ENCODE assay signal across 8 cellular contexts in genomic region chr1:27367160-27367650, GRCh38. TPM values are rescaled to one million over a fixed set of nuclear protein-coding genes. Genes with fewer than 3 reads are reported as not detected.
A peak's percentile ranks its signal among the peaks of the same experiment; 100 is the strongest.
DNase-seq lines count a peak whose midpoint lies in the region; ATAC-seq and TF ChIP-seq lines count a peak whose summit lies in the region.

No MANE protein-coding gene starts in this region.

- H3K9ac ChIP-seq in parathyroid adenoma: no peak overlapping the region

- CTCF ChIA-PET in CD8-positive, alpha-beta memory T cell (lab: Charles Lee): interaction anchor here (0.9 to 8.4 kb wide), 15 partner anchors 10 to 239 kb away, joined by 3 to 77 read pairs (median 5); partner anchors contain the start of genes CD164L2 and SYTL1
- CTCF ChIA-PET in T-cell (lab: Charles Lee): interaction anchor here (1.1 to 1.4 kb wide), 2 partner anchors 9 to 68 kb away, joined by 4 read pairs; no protein-coding TSS in a partner anchor

- no peaks in the 10 kb centered on the region for H3K9me3 ChIP-seq in CD8-positive, alpha-beta memory T cell (ENCODE audit: low read length)
- no peaks in the 10 kb centered on the region for H3K9me3 ChIP-seq in esophagus squamous epithelium
- no peaks in the 10 kb centered on the region for H3K9me3 ChIP-seq in parathyroid adenoma (ENCODE audit: control insufficient read depth, low read length)

- intact Hi-C loops in esophagus squamous epithelium (cut with DNase I): no loop called here

- H3K4me1 Mint-ChIP-seq in CD8-positive, alpha-beta memory T cell: peaks cover 16 to 22% (median 19%) of the 10 kb centered on the region in 3 donors
- peaks cover 38 to 48% (median 42%) of the 10 kb centered on the region in 3 donors for H3K4me1 Mint-ChIP-seq in T-cell

- no peak for TF ChIP-seq POLR2A in esophagus squamous epithelium (IDR thresholded peaks at IDR 0.05)

- no peaks in the 10 kb centered on the region for H3K36me3 ChIP-seq in CD8-positive, alpha-beta memory T cell (ENCODE audit: insufficient read depth, low read length)
- H3K36me3 ChIP-seq in esophagus squamous epithelium (peaks cover 21 to 28% (median 27%) of the 10 kb centered on the region in 3 donors), parathyroid adenoma (ENCODE audit: control insufficient read depth, insufficient read depth, low read length) (no peaks in the 10 kb centered on the region)

- ATAC-seq in T-cell (replicated peaks in 1 of 4) (no peak), GM18861 (IDR thresholded peaks at IDR 0.05; ENCODE audit: unreplicated experiment) (no peak)

- no peaks in the 10 kb centered on the region for H3K36me3 Mint-ChIP-seq in CD8-positive, alpha-beta memory T cell
- no peaks in the 10 kb centered on the region for H3K36me3 Mint-ChIP-seq in T-cell

- no peaks in the 10 kb centered on the region for H3K27me3 Mint-ChIP-seq in CD8-positive, alpha-beta memory T cell
- no peaks in the 10 kb centered on the region for H3K27me3 Mint-ChIP-seq in T-cell

- H3K4me1 ChIP-seq in CD8-positive, alpha-beta memory T cell (ENCODE audit: insufficient read depth, low read length): peaks cover 19% of the 10 kb centered on the region
- H3K4me1 ChIP-seq in esophagus squamous epithelium (peaks cover 44 to 61% (median 53%) of the 10 kb centered on the region in 3 donors), parathyroid adenoma (peaks cover 3% of the 10 kb centered on the region)

- H3K27ac Mint-ChIP-seq in CD8-positive, alpha-beta memory T cell: peak overlapping the region in 4 of 8 donors; percentile 41 to 56 (median 51)
- peak overlapping the region in 1 of 2 donors; percentile 55 for H3K27ac Mint-ChIP-seq in T-cell

- H3K4me2 ChIP-seq in parathyroid adenoma (ENCODE audit: low read length): peak overlapping the region; percentile 95

- WGBS in esophagus squamous epithelium, 2 donors: 29 to 35% methylated on average over 2 to 4 of the region's 8 CpGs

- POLR2A ChIA-PET in CD8-positive, alpha-beta memory T cell (lab: Charles Lee): interaction anchor here (1.7 kb wide), 1 partner anchor 18 kb away, joined by 4 read pairs; no protein-coding TSS in a partner anchor
- POLR2A ChIA-PET in T-cell (lab: Charles Lee): no interaction called here

- H3K79me2 ChIP-seq in parathyroid adenoma: no peaks in the 10 kb centered on the region

- H3K4me3 ChIP-seq in CD8-positive, alpha-beta memory T cell (ENCODE audit: low read length): no peak overlapping the region
- H3K4me3 ChIP-seq in esophagus squamous epithelium (peak overlapping the region; percentile 52 to 97 (median 78)), parathyroid adenoma (ENCODE audit: low read depth, low read length) (peak overlapping the region; percentile 78)

- no peaks in the 10 kb centered on the region for H3K9me3 Mint-ChIP-seq in CD8-positive, alpha-beta memory T cell
- no peaks in the 10 kb centered on the region for H3K9me3 Mint-ChIP-seq in T-cell

- peak overlapping the region; percentile 83 for H2AFZ ChIP-seq in parathyroid adenoma

- no peak for DNase-seq in CD8-positive, alpha-beta memory T cell
- DNase-seq in T-cell: no peak
- DNase-seq in esophagus squamous epithelium (lab: John Stamatoyannopoulos, UW): no peak
- DNase-seq in KG1 (lab: John Stamatoyannopoulos, UW): no peak
- no peak for DNase-seq in T1000 (lab: John Stamatoyannopoulos, UW)
- no peak for DNase-seq in NCI-H2107 (lab: John Stamatoyannopoulos, UW)

- peak overlapping the region; percentile 80 for H3K27ac ChIP-seq in CD8-positive, alpha-beta memory T cell (ENCODE audit: low read depth, low read length)
- H3K27ac ChIP-seq in esophagus squamous epithelium (peak overlapping the region; percentile 96 to 100 (median 100)), parathyroid adenoma (peak overlapping the region; percentile 92)

- H3K27me3 ChIP-seq in CD8-positive, alpha-beta memory T cell (ENCODE audit: insufficient read depth, low read length, poor library complexity, severe bottlenecking): no peaks in the 10 kb centered on the region
- H3K27me3 ChIP-seq in esophagus squamous epithelium (no peaks in the 10 kb centered on the region), parathyroid adenoma (ENCODE audit: control insufficient read depth, insufficient read depth, low read length) (no peaks in the 10 kb centered on the region)

- peak overlapping the region; percentile 43 to 85 (median 74) for H3K4me3 Mint-ChIP-seq in CD8-positive, alpha-beta memory T cell
- H3K4me3 Mint-ChIP-seq in T-cell: peak overlapping the region; percentile 71 to 79 (median 78)

- TF ChIP-seq CTCF in esophagus squamous epithelium (IDR thresholded peaks at IDR 0.05): no peak
- TF ChIP-seq CTCF in parathyroid adenoma (IDR thresholded peaks at IDR 0.05): no peak

RNA-seq across cellular contexts. Expression of gene MAP3K6, which starts 0.4 kb away (rescaled TPM):
- total RNA-seq in CD8-positive, alpha-beta memory T cell: 1 to 10 TPM; 6.9 to 7.1 TPM
- polyA plus RNA-seq in CD8-positive, alpha-beta memory T cell: 6.0 TPM
- total RNA-seq in T-cell (10 to 100 TPM in 3 of 5 donors, 1 to 10 TPM in 2; 7.0 to 31.1 (median 12.8) TPM), esophagus squamous epithelium (100 to 1,000 TPM in 1 of 4 donors, 10 to 100 TPM in 3; 72.3 to 121 (median 76.9) TPM)

RNA-seq across cellular contexts. Expression of gene FCN3, which starts 7.4 kb away (rescaled TPM):
- total RNA-seq in CD8-positive, alpha-beta memory T cell: not detected
- not detected for polyA plus RNA-seq in CD8-positive, alpha-beta memory T cell
- total RNA-seq in T-cell: under 1 TPM in 3 of 5 donors, not detected in 2; 0.26 to 0.44 (median 0.38) TPM
- 1 to 10 TPM; 3.0 to 4.7 (median 4.3) TPM for total RNA-seq in esophagus squamous epithelium

RNA-seq across cellular contexts. Expression of gene CD164L2, which starts 15.9 kb away (rescaled TPM):
- not detected for total RNA-seq in CD8-positive, alpha-beta memory T cell
- polyA plus RNA-seq in CD8-positive, alpha-beta memory T cell: not detected
- not detected for total RNA-seq in T-cell
- 10 to 100 TPM in 1 of 4 donors, 1 to 10 TPM in 3; 4.8 to 15.4 (median 6.5) TPM for total RNA-seq in esophagus squamous epithelium

RNA-seq across cellular contexts. Expression of gene GPR3, which starts 25.2 kb away (rescaled TPM):
- total RNA-seq in CD8-positive, alpha-beta memory T cell: 1 to 10 TPM; 3.3 to 3.9 TPM
- polyA plus RNA-seq in CD8-positive, alpha-beta memory T cell: not detected
- total RNA-seq in T-cell (under 1 TPM in 2 of 5 donors, not detected in 3; 0.21 to 0.35 TPM), esophagus squamous epithelium (under 1 TPM in 1 of 4 donors, not detected in 3; 0.38 TPM)

RNA-seq across cellular contexts. Expression of gene SYTL1, which starts 25.4 kb away (rescaled TPM):
- total RNA-seq in CD8-positive, alpha-beta memory T cell: 10 to 100 TPM; 21.9 to 24.2 TPM
- polyA plus RNA-seq in CD8-positive, alpha-beta memory T cell: 124 TPM
- total RNA-seq in T-cell (100 to 1,000 TPM; 169 to 240 (median 199) TPM), esophagus squamous epithelium (100 to 1,000 TPM in 3 of 4 donors, 10 to 100 TPM in 1; 74.7 to 182 (median 125) TPM)

Comparison
In these comparisons a context has a peak if more than half of its experiments do, and no peak if none do; other contexts are left out.
1. RNA of gene CD164L2, which starts 15.9 kb away (total RNA-seq): 4.8 to 15.4 TPM in esophagus squamous epithelium; not detected in CD8-positive, alpha-beta memory T cell and not detected in T-cell; every median in the first group is over 4 times any median in the second.
2. Peak in every context shown above with its lines, with median percentiles within 50 percentile points of each other: H3K27ac ChIP-seq.